Comparison of ENCODE assay signal across 8 cellular contexts in genomic region chr13:46321494-46322225, GRCh38.
DNase-seq lines count a peak whose midpoint lies in the region; ATAC-seq and TF ChIP-seq lines count a peak whose summit lies in the region.

No MANE protein-coding gene starts in this region.

- no peaks in the 10 kb centered on the region for H3K36me3 ChIP-seq in upper lobe of right lung

- H3K4me3 ChIP-seq in upper lobe of right lung: no peak overlapping the region

- intact Hi-C loops in upper lobe of right lung (cut with DNase I): no loop called here

- TF ChIP-seq CTCF in foreskin keratinocyte (conservative IDR thresholded peaks at IDR 0.05) (peak; percentile 85), progenitor cell of endocrine pancreas (IDR thresholded peaks at IDR 0.05; ENCODE audit: unreplicated experiment) (peak; percentile 89), upper lobe of right lung (IDR thresholded peaks at IDR 0.05) (peak; percentile 71)

- H3K4me1 Mint-ChIP-seq in progenitor cell of endocrine pancreas (ENCODE audit: low read depth): no peaks in the 10 kb centered on the region

- H3K27me3 ChIP-seq in foreskin keratinocyte (peaks cover 4% of the 10 kb centered on the region), upper lobe of right lung (no peaks in the 10 kb centered on the region)

- peak overlapping the region; percentile 47 for H3K27ac Mint-ChIP-seq in progenitor cell of endocrine pancreas

- no peak overlapping the region for H3K27ac ChIP-seq in foreskin keratinocyte
- H3K27ac ChIP-seq in upper lobe of right lung: peak overlapping the region; percentile 36

- no peaks in the 10 kb centered on the region for H3K9me3 ChIP-seq in upper lobe of right lung

- no peak overlapping the region for H3K4me3 Mint-ChIP-seq in progenitor cell of endocrine pancreas (ENCODE audit: low read depth)

- H3K27me3 Mint-ChIP-seq in progenitor cell of endocrine pancreas: no peaks in the 10 kb centered on the region

- no peaks in the 10 kb centered on the region for H3K4me1 ChIP-seq in foreskin keratinocyte
- no peaks in the 10 kb centered on the region for H3K4me1 ChIP-seq in upper lobe of right lung

- H3K36me3 Mint-ChIP-seq in progenitor cell of endocrine pancreas (ENCODE audit: insufficient read depth): no peaks in the 10 kb centered on the region

- DNase-seq in Daoy (ENCODE audit: low read depth): peak; percentile 42
- peak; percentile 34 for DNase-seq in HK-2 (ENCODE audit: unreplicated experiment)
- DNase-seq in SIG-M5 treated with dmso at 0.1 percent for 504 hours (lab: John Stamatoyannopoulos, UW; ENCODE audit: unreplicated experiment): peak; percentile 75
- DNase-seq in activated effector memory CD4-positive, alpha-beta T cell treated with Interleukin-2 at 50 U/mL for 16 hours: peak; percentile 56
- no peak for DNase-seq in foreskin keratinocyte
- DNase-seq in progenitor cell of endocrine pancreas (ENCODE audit: low spot score, unreplicated experiment): peak; percentile 46
- no peak for DNase-seq in upper lobe of right lung
- DNase-seq in cerebellar nuclear complex (lab: John Stamatoyannopoulos, UW): no peak

- peaks cover 6% of the 10 kb centered on the region for H3K9me3 Mint-ChIP-seq in progenitor cell of endocrine pancreas (ENCODE audit: low read depth)

- ATAC-seq in foreskin keratinocyte (peak; percentile 48), upper lobe of right lung (peak; percentile 87)

Comparison
In these comparisons a context has a peak if more than half of its experiments do, and no peak if none do; other contexts are left out.
1. DNase-seq: peak in Daoy (single experiment), HK-2 (single experiment), SIG-M5 treated with dmso at 0.1 percent for 504 hours (single experiment), activated effector memory CD4-positive, alpha-beta T cell treated with Interleukin-2 at 50 U/mL for 16 hours (single experiment) and progenitor cell of endocrine pancreas (single experiment); none in foreskin keratinocyte (0 of 2), upper lobe of right lung (single experiment) and cerebellar nuclear complex (0 of 2).
2. Peak in every context shown above with its lines, with median percentiles within 50 percentile points of each other: CTCF ChIP-seq.